ENCODE assay signal across 12 cellular contexts in the genomic region with DNA sequence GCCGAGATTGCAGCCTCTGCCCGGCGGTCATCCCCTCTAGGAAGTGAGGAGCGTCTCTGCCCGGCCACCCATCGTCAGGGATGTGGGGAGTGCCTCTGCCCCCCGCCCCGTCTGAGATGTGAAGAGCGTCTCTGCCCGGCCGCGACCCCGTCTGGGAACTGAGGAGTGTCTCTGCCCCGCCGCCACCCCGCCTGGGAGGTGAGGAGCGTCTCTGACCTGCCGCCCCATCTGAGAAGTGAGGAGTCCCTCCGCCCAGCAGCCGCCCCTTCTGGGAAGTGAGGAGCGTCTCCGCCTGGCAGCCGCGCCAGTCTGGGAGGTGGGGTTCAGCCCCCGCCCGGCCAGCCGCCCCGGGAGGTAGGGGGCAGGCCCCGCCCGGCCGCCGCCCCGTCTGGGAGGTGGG.
DNase-seq lines count a peak whose midpoint lies in the region; ATAC-seq and TF ChIP-seq lines count a peak whose summit lies in the region.
"Had no signal": no experiment of that assay in that cellular context is flagged by ENCODE, and none has a peak within 500 bp of the region (broad histone marks: within the 10 kb centered on the region; RNA-seq: fewer than 3 reads in every experiment).

No MANE protein-coding gene starts in this region.

- H3K36me3 ChIP-seq in BE2C (no peaks in the 10 kb centered on the region), uterus (no peaks in the 10 kb centered on the region)
- H3K36me3 ChIP-seq: HAP-1 had no signal

- ATAC-seq in left cardiac atrium (no peak), left ventricle myocardium superior (no peak), omental fat pad (ENCODE audit: low FRiP score) (no peak), HG02642 (IDR thresholded peaks at IDR 0.05; ENCODE audit: poor library complexity, unreplicated experiment) (no peak)

- H3K4me1 ChIP-seq in BE2C (no peaks in the 10 kb centered on the region), uterus (no peaks in the 10 kb centered on the region)
- H3K4me1 ChIP-seq: Caco-2, HAP-1 had no signal

- H3K27me3 Mint-ChIP-seq in chondrocyte (ENCODE audit: low read depth): no peaks in the 10 kb centered on the region
- H3K27me3 Mint-ChIP-seq: CD4-positive, alpha-beta T cell had no signal

- no peak overlapping the region for H3K27ac Mint-ChIP-seq in chondrocyte (ENCODE audit: unreplicated experiment)
- H3K27ac Mint-ChIP-seq: CD4-positive, alpha-beta T cell had no signal

- H3K4me3 ChIP-seq in BE2C (ENCODE audit: low read depth, low read length): no peak overlapping the region
- H3K4me3 ChIP-seq in uterus: no peak overlapping the region
- H3K4me3 ChIP-seq: HAP-1 had no signal

- peaks cover 3% of the 10 kb centered on the region for H3K36me3 Mint-ChIP-seq in chondrocyte (ENCODE audit: low read depth)

- no peak for TF ChIP-seq POLR2A in uterus (IDR thresholded peaks at IDR 0.05)

- TF ChIP-seq CTCF in BE2C (IDR thresholded peaks at IDR 0.05; ENCODE audit: low read depth, low read length): no peak
- no peak for TF ChIP-seq CTCF in chondrocyte (IDR thresholded peaks at IDR 0.05)
- TF ChIP-seq CTCF in omental fat pad (IDR thresholded peaks at IDR 0.05): no peak
- no peak for TF ChIP-seq CTCF in uterus (IDR thresholded peaks at IDR 0.05)

- DNase-seq in left cardiac atrium: peak; percentile 20
- no peak for DNase-seq in left ventricle myocardium superior
- DNase-seq in BE2C: peak; percentile 8
- peak; percentile 92 for DNase-seq in chondrocyte (ENCODE audit: low spot score)
- DNase-seq in posterior vena cava (ENCODE audit: low spot score): peak; percentile 76
- DNase-seq in omental fat pad (ENCODE audit: low spot score): no peak
- no peak for DNase-seq in uterus
- DNase-seq: Caco-2; CD4-positive, alpha-beta T cell had no signal

- intact Hi-C loops in left cardiac atrium (cut with DNase I): no loop called here
- intact Hi-C loops in left ventricle myocardium superior (cut with micrococcal nuclease): no loop called here
- intact Hi-C loops in posterior vena cava (cut with DNase I): no loop called here
- intact Hi-C loops in uterus (cut with DNase I; ENCODE audit: low total_unique reads): no loop called here

- peaks cover 4% of the 10 kb centered on the region for H3K9me3 Mint-ChIP-seq in chondrocyte (ENCODE audit: low read depth)

- no peaks in the 10 kb centered on the region for H3K4me1 Mint-ChIP-seq in chondrocyte (ENCODE audit: low read depth)

- H3K27me3 ChIP-seq in BE2C (no peaks in the 10 kb centered on the region), uterus (no peaks in the 10 kb centered on the region)

- no peak overlapping the region for H3K4me3 Mint-ChIP-seq in chondrocyte (ENCODE audit: unreplicated experiment)
- H3K4me3 Mint-ChIP-seq: CD4-positive, alpha-beta T cell had no signal

- H3K9me3 ChIP-seq in BE2C (no peaks in the 10 kb centered on the region), uterus (no peaks in the 10 kb centered on the region)
- H3K9me3 ChIP-seq: Caco-2, HAP-1 had no signal

- H3K27ac ChIP-seq in uterus: no peak overlapping the region
- H3K27ac ChIP-seq: C4-2B had no signal

Comparison
In these comparisons a context has a peak if more than half of its experiments do, and no peak if none do; other contexts are left out.
1. DNase-seq: peak in left cardiac atrium (single experiment), BE2C (single experiment), chondrocyte (single experiment) and posterior vena cava (single experiment); none in left ventricle myocardium superior (single experiment), omental fat pad (single experiment) and uterus (0 of 2).